In genomic region chr4:149838036-149838435, GRCh38 we compare ENCODE assay signal across 9 cellular contexts. TPM values are rescaled to one million over a fixed set of nuclear protein-coding genes. Genes with fewer than 3 reads are reported as not detected.
"Had no signal": no experiment of that assay in that cellular context is flagged by ENCODE, and none has a peak within 500 bp of the region (broad histone marks: within the 10 kb centered on the region; RNA-seq: fewer than 3 reads in every experiment).

No MANE protein-coding gene starts in this region.

- H3K27me3 Mint-ChIP-seq: IgD-negative memory B cell had no signal

- H3K9me3 Mint-ChIP-seq: IgD-negative memory B cell had no signal

- H3K27ac Mint-ChIP-seq: IgD-negative memory B cell had no signal

- H3K36me3 Mint-ChIP-seq: IgD-negative memory B cell had no signal

- H3K4me1 Mint-ChIP-seq: IgD-negative memory B cell had no signal

- DNase-seq: IMR-90, KBM-7 had no signal

- H3K4me3 Mint-ChIP-seq: IgD-negative memory B cell had no signal

- FAIRE-seq: HepG2, HTR-8/SVneo, K562 had no signal

- ATAC-seq: HepG2, K562 had no signal

- H3K27ac ChIP-seq: HL-60 had no signal

- H3K4me3 ChIP-seq: K562 had no signal

RNA-seq across cellular contexts. Expression of gene IQCM, which starts 22.4 kb away (rescaled TPM):
- total RNA-seq: HepG2, HT-29, HT1080, IMR-90, K562 had no signal
- polyA plus RNA-seq: HepG2, IgD-negative memory B cell, IMR-90, K562 had no signal
